8 cellular contexts compared by ENCODE assay signal in genomic region chr21:44300262-44300959, GRCh38. TPM values are rescaled to one million over a fixed set of nuclear protein-coding genes. Genes with fewer than 3 reads are reported as not detected.
A peak's percentile ranks its signal among the peaks of the same experiment; 100 is the strongest.
DNase-seq lines count a peak whose midpoint lies in the region; ATAC-seq and TF ChIP-seq lines count a peak whose summit lies in the region.

No MANE protein-coding gene starts in this region.

- H3K36me3 ChIP-seq in ectodermal cell (ENCODE audit: control insufficient read depth, insufficient read depth, low read length) = no peaks in the 10 kb centered on the region
- H3K36me3 ChIP-seq in lung (ENCODE audit: control insufficient read depth in 2 of 2, insufficient read depth in 2 of 2, low read length in 2 of 2) = no peaks in the 10 kb centered on the region

- TF ChIP-seq CTCF in GM12864 (IDR thresholded peaks at IDR 0.05; ENCODE audit: low read depth, low read length, missing control alignments) = no peak
- no peak for TF ChIP-seq CTCF in lung (IDR thresholded peaks at IDR 0.05; ENCODE audit: control extremely low read depth, extremely low read depth)

- H3K9me3 ChIP-seq in ectodermal cell (ENCODE audit: control insufficient read depth, low read length) = no peaks in the 10 kb centered on the region
- H3K9me3 ChIP-seq in lung (ENCODE audit: control insufficient read depth in 2 of 2, insufficient read depth in 1 of 2, low read length in 1 of 2) = no peaks in the 10 kb centered on the region

- H3K27ac ChIP-seq in ectodermal cell (ENCODE audit: insufficient read depth, low read depth, low read length, poor library complexity, severe bottlenecking) = no peak overlapping the region
- peak overlapping the region; percentile 80 to 90 for H3K27ac ChIP-seq in lung (ENCODE audit: low read depth in 1 of 2, low read length in 1 of 2)

- H3K4me3 Mint-ChIP-seq in activated CD4-positive, alpha-beta memory T cell treated with anti-CD3 and anti-CD28 coated beads for 36 hours = peak overlapping the region; percentile 80

- POLR2A ChIA-PET in activated CD4-positive, alpha-beta memory T cell treated with anti-CD3 and anti-CD28 coated beads for 36 hours (lab: Charles Lee) = no interaction called here

- 2 to 4% methylated on average over 67 of the region's 67 CpGs for WGBS in ectodermal cell, 2 experiments
- WGBS in lung, 2 donors = 1 to 2% methylated on average over 29 to 67 of the region's 67 CpGs

- peak overlapping the region; percentile 87 for H3K4me3 ChIP-seq in GM12864 (ENCODE audit: low read depth, low read length)
- H3K4me3 ChIP-seq in ectodermal cell (ENCODE audit: insufficient read depth, low read depth, low read length) = peak overlapping the region; percentile 64
- peak overlapping the region; percentile 71 for H3K4me3 ChIP-seq in lung

- H3K4me1 Mint-ChIP-seq in activated CD4-positive, alpha-beta memory T cell treated with anti-CD3 and anti-CD28 coated beads for 36 hours (ENCODE audit: low read depth) = peaks cover 57% of the 10 kb centered on the region

- no peaks in the 10 kb centered on the region for H3K36me3 Mint-ChIP-seq in activated CD4-positive, alpha-beta memory T cell treated with anti-CD3 and anti-CD28 coated beads for 36 hours

- no peaks in the 10 kb centered on the region for H3K9me3 Mint-ChIP-seq in activated CD4-positive, alpha-beta memory T cell treated with anti-CD3 and anti-CD28 coated beads for 36 hours

- peak; percentile 32 for ATAC-seq in HG02610 (IDR thresholded peaks at IDR 0.05; ENCODE audit: unreplicated experiment)
- peak; percentile 27 for ATAC-seq in lung (ENCODE audit: insufficient read depth, low FRiP score)

- CTCF ChIA-PET in activated CD4-positive, alpha-beta memory T cell treated with anti-CD3 and anti-CD28 coated beads for 36 hours (lab: Charles Lee) = interaction anchor here (1.2 kb wide), 1 partner anchor 32 kb away, joined by 3 read pairs; no protein-coding TSS in a partner anchor

- no peaks in the 10 kb centered on the region for H3K27me3 Mint-ChIP-seq in activated CD4-positive, alpha-beta memory T cell treated with anti-CD3 and anti-CD28 coated beads for 36 hours

- H3K27me3 ChIP-seq in ectodermal cell (ENCODE audit: control insufficient read depth, insufficient read depth, low read length, poor library complexity, severe bottlenecking) (peaks cover 18% of the 10 kb centered on the region), lung (ENCODE audit: control insufficient read depth, insufficient read depth) (no peaks in the 10 kb centered on the region)

- H3K27ac Mint-ChIP-seq in activated CD4-positive, alpha-beta memory T cell treated with anti-CD3 and anti-CD28 coated beads for 36 hours = peak overlapping the region; percentile 45

- peaks cover 17% of the 10 kb centered on the region for H3K4me1 ChIP-seq in ectodermal cell (ENCODE audit: control insufficient read depth, insufficient read depth, low read length)
- peaks cover 0 to 35% of the 10 kb centered on the region in 2 donors for H3K4me1 ChIP-seq in lung (ENCODE audit: control insufficient read depth in 2 of 2, insufficient read depth in 2 of 2, low read length in 2 of 2)

- intact Hi-C loops in activated CD4-positive, alpha-beta memory T cell treated with anti-CD3 and anti-CD28 coated beads for 36 hours (cut with micrococcal nuclease) = loop anchor here (10.0 kb wide), 1 partner anchor 496 kb away; no protein-coding TSS in a partner anchor

- DNase-seq in GM12864 (ENCODE audit: low read depth) (no peak), NCI-H2196 treated with DMSO at 0.1 percent for 48 hours (lab: John Stamatoyannopoulos, UW; ENCODE audit: unreplicated experiment) (peak; percentile 26), lung (ENCODE audit: low spot score) (peak; percentile 74), NCI-H2171 treated with DMSO at 0.1 percent for 48 hours (lab: John Stamatoyannopoulos, UW) (no peak)
- DNase-seq in activated CD4-positive, alpha-beta memory T cell treated with anti-CD3 and anti-CD28 coated beads for 36 hours = peak; percentile 71
- DNase-seq in stimulated activated CD4-positive, alpha-beta T cell treated with anti-CD3 and anti-CD28 coated beads, TNF-alpha, amount 100 ng/mL, for 48 hours (ENCODE audit: low read depth in 3 of 3) = peak; percentile 28 to 58 (median 31)

RNA-seq across cellular contexts. Expression of gene PFKL, which starts 0.6 kb away (rescaled TPM):
- 100 to 1,000 TPM; 197 to 210 TPM for total RNA-seq in activated CD4-positive, alpha-beta memory T cell treated with anti-CD3 and anti-CD28 coated beads for 36 hours
- 90.5 TPM for polyA plus RNA-seq in ectodermal cell (2013, experiment 1 of 4)
- 86.9 TPM for polyA plus RNA-seq in ectodermal cell (2013, experiment 2 of 4)
- polyA plus RNA-seq in ectodermal cell (2013, experiment 3 of 4) = 71.3 TPM
- polyA plus RNA-seq in ectodermal cell (2013, experiment 4 of 4) = 75.3 TPM
- total RNA-seq in lung = 100 to 1,000 TPM in 1 of 2 donors, 10 to 100 TPM in 1; 99.0 to 129 TPM
- 100 to 1,000 TPM in 1 of 2 donors, 10 to 100 TPM in 1; 63.4 to 106 TPM for polyA plus RNA-seq in lung

RNA-seq across cellular contexts. Expression of gene AIRE, which starts 14.7 kb away (rescaled TPM):
- total RNA-seq in activated CD4-positive, alpha-beta memory T cell treated with anti-CD3 and anti-CD28 coated beads for 36 hours = not detected
- not detected for polyA plus RNA-seq in ectodermal cell (2013, experiment 1 of 4)
- polyA plus RNA-seq in ectodermal cell (2013, experiment 2 of 4) = 0.05 TPM
- polyA plus RNA-seq in ectodermal cell (2013, experiment 3 of 4) = 0.21 TPM
- polyA plus RNA-seq in ectodermal cell (2013, experiment 4 of 4) = 0.08 TPM
- total RNA-seq in lung = under 1 TPM in 1 of 2 donors, not detected in 1; 0.37 TPM
- polyA plus RNA-seq in lung = not detected

RNA-seq across cellular contexts. Expression of gene DNMT3L, which starts 38.7 kb away (rescaled TPM):
- total RNA-seq in activated CD4-positive, alpha-beta memory T cell treated with anti-CD3 and anti-CD28 coated beads for 36 hours = not detected
- not detected for polyA plus RNA-seq in ectodermal cell (2013, experiment 1 of 4)
- polyA plus RNA-seq in ectodermal cell (2013, experiment 2 of 4) = 0.20 TPM
- polyA plus RNA-seq in ectodermal cell (2013, experiment 3 of 4) = not detected
- not detected for polyA plus RNA-seq in ectodermal cell (2013, experiment 4 of 4)
- not detected for total RNA-seq in lung
- polyA plus RNA-seq in lung = not detected

RNA-seq across cellular contexts. Expression of gene CFAP410, which starts 38.8 kb away (rescaled TPM):
- total RNA-seq in activated CD4-positive, alpha-beta memory T cell treated with anti-CD3 and anti-CD28 coated beads for 36 hours = 10 to 100 TPM; 11.1 to 11.7 TPM
- polyA plus RNA-seq in ectodermal cell (2013, experiment 1 of 4) = 16.0 TPM
- polyA plus RNA-seq in ectodermal cell (2013, experiment 2 of 4) = 20.6 TPM
- polyA plus RNA-seq in ectodermal cell (2013, experiment 3 of 4) = 15.4 TPM
- polyA plus RNA-seq in ectodermal cell (2013, experiment 4 of 4) = 17.6 TPM
- total RNA-seq in lung = 10 to 100 TPM; 24.3 to 45.3 TPM
- polyA plus RNA-seq in lung = 10 to 100 TPM; 33.7 to 72.7 TPM

RNA-seq across cellular contexts. Expression of gene TRPM2, which starts 53.0 kb away (rescaled TPM):
- 1 to 10 TPM; 1.6 to 1.9 TPM for total RNA-seq in activated CD4-positive, alpha-beta memory T cell treated with anti-CD3 and anti-CD28 coated beads for 36 hours
- not detected for polyA plus RNA-seq in ectodermal cell (2013, experiment 1 of 4)
- 0.14 TPM for polyA plus RNA-seq in ectodermal cell (2013, experiment 2 of 4)
- polyA plus RNA-seq in ectodermal cell (2013, experiment 3 of 4) = not detected
- 0.04 TPM for polyA plus RNA-seq in ectodermal cell (2013, experiment 4 of 4)
- 10 to 100 TPM in 1 of 2 donors, 1 to 10 TPM in 1; 5.9 to 13.1 TPM for total RNA-seq in lung
- polyA plus RNA-seq in lung = 10 to 100 TPM in 1 of 2 donors, 1 to 10 TPM in 1; 7.4 to 26.2 TPM

Comparison
In these comparisons a context has a peak if more than half of its experiments do, and no peak if none do; other contexts are left out.
1. DNase-seq: peak in NCI-H2196 treated with DMSO at 0.1 percent for 48 hours (single experiment), activated CD4-positive, alpha-beta memory T cell treated with anti-CD3 and anti-CD28 coated beads for 36 hours (single experiment), lung (single experiment) and stimulated activated CD4-positive, alpha-beta T cell treated with anti-CD3 and anti-CD28 coated beads, TNF-alpha, amount 100 ng/mL, for 48 hours (3 of 3); none in GM12864 (single experiment) and NCI-H2171 treated with DMSO at 0.1 percent for 48 hours (single experiment).
2. Peak in every context shown above with its lines, with median percentiles within 50 percentile points of each other: H3K4me3 ChIP-seq.